In genomic region chr4:53432528-53433424, GRCh38 we compare ENCODE assay signal across 14 cellular contexts. TPM values are rescaled to one million over a fixed set of nuclear protein-coding genes. Genes with fewer than 3 reads are reported as not detected.
DNase-seq lines count a peak whose midpoint lies in the region; ATAC-seq, FAIRE-seq and TF ChIP-seq lines count a peak whose summit lies in the region.
"Had no signal": no experiment of that assay in that cellular context is flagged by ENCODE, and none has a peak within 500 bp of the region (broad histone marks: within the 10 kb centered on the region; RNA-seq: fewer than 3 reads in every experiment).

No MANE protein-coding gene starts in this region.

- no TSS peak for BruUV-seq in GM12878 (replicated peaks; lab: Mats Ljungman, UMichigan)

- WGBS in GM12878 (ENCODE audit: insufficient coverage, insufficient replicate concordance, low lambda C conversion rate, missing lambda C conversion rate): 17% methylated on average over 4 of the region's 4 CpGs

- no peak overlapping the region for H3K4me3 ChIP-seq in GM12878

- FAIRE-seq in GM12878 (lab: Jason Lieb, UNC) (no peak), RCC 7860 (lab: Jason Lieb, UNC) (no peak)

- no peaks in the 10 kb centered on the region; the same call in 1 of the 2 replicates for H3K79me2 ChIP-seq in GM12878 (ENCODE audit: control insufficient read depth, insufficient read depth, low read length)

- no peak for TF ChIP-seq RAD21 in GM12878 (IDR thresholded peaks at IDR 0.05; ENCODE audit: insufficient read depth, low read depth, low read length)

- H2AFZ ChIP-seq in GM12878 (ENCODE audit: control insufficient read depth, low read depth, low read length): no peak overlapping the region

- POLR2A ChIA-PET in GM12878 (lab: Charles Lee): interaction anchor here (0.5 to 0.7 kb wide), 4 partner anchors 14 to 372 kb away, joined by 3 read pairs; no protein-coding TSS in a partner anchor

- SMC1A ChIA-PET in GM12878 (lab: Charles Lee; ENCODE audit: uncharacterized antibody, unreplicated experiment): interaction anchor here (0.7 to 2.0 kb wide), 9 partner anchors 8 to 235 kb away, joined by 3 to 7 read pairs (median 4); no protein-coding TSS in a partner anchor

- H3K27ac ChIP-seq in GM12878 (ENCODE audit: control insufficient read depth, insufficient read depth): no peak overlapping the region
- H3K27ac ChIP-seq: brain microvascular endothelial cell had no signal

- CTCF ChIA-PET in GM12878 (lab: Yijun Ruan, JAX): interaction anchor here (0.5 to 2.1 kb wide), 4 partner anchors 9 to 75 kb away, joined by 3 to 6 read pairs (median 4); no protein-coding TSS in a partner anchor

- no peak for TF ChIP-seq CTCF in GM12878 (IDR thresholded peaks at IDR 0.05 in 2 of 3, conservative IDR thresholded peaks at IDR 0.05 in 1 of 3; ENCODE audit: control insufficient read depth in 2 of 3, extremely low read depth in 1 of 3, insufficient read depth in 1 of 3, low read depth in 3 of 3, low read length in 3 of 3)

- H3K4me2 ChIP-seq in GM12878 (ENCODE audit: control insufficient read depth, insufficient read depth): no peak overlapping the region

- no peak overlapping the region for H3K9ac ChIP-seq in GM12878 (ENCODE audit: control insufficient read depth, insufficient read depth, low read length)

- no peak for TF ChIP-seq POLR2A in GM18505 (IDR thresholded peaks at IDR 0.05; ENCODE audit: borderline replicate concordance, extremely low read depth, insufficient read depth, insufficient read length)
- no peak for TF ChIP-seq POLR2A in GM12878 (IDR thresholded peaks at IDR 0.05; ENCODE audit: low read depth, low read length)

- H4K20me1 ChIP-seq in GM12878 (ENCODE audit: control insufficient read depth, insufficient read depth): no peaks in the 10 kb centered on the region

- H3K36me3 ChIP-seq in GM12878 (ENCODE audit: control insufficient read depth in 2 of 2, insufficient read depth in 2 of 2, low read length in 1 of 2): peaks cover 2 to 35% of the 10 kb centered on the region in 2 experiments

- TF ChIP-seq EP300 in GM12878 (IDR thresholded peaks at IDR 0.05; ENCODE audit: borderline replicate concordance in 1 of 2, control insufficient read depth in 1 of 2, low read depth in 2 of 2, low read length in 2 of 2): no peak

- ATAC-seq in GM18505 (IDR thresholded peaks at IDR 0.05; ENCODE audit: unreplicated experiment) (peak; percentile 73), GM19351 (IDR thresholded peaks at IDR 0.05; ENCODE audit: unreplicated experiment) (peak; percentile 85), HG02938 (IDR thresholded peaks at IDR 0.05; ENCODE audit: unreplicated experiment) (peak; percentile 80), GM12878 (peak; percentile 76)
- ATAC-seq: SK-N-SH treated with all-trans-retinoic acid at 6 μM for 48 hours had no signal

- no peaks in the 10 kb centered on the region; the same call in 2 of the 3 replicates for H3K9me3 ChIP-seq in GM12878 (replicated peaks; ENCODE audit: control insufficient read depth, insufficient read depth, low read length)

- RAD21 ChIA-PET in GM12878 (lab: Charles Lee; ENCODE audit: unreplicated experiment): interaction anchor here (1.0 kb wide), 1 partner anchor 208 kb away, joined by 4 read pairs; no protein-coding TSS in a partner anchor

- no peaks in the 10 kb centered on the region for H3K4me1 ChIP-seq in GM12878 (ENCODE audit: control insufficient read depth, insufficient read depth, low read length)

- DNase-seq in GM12878 (ENCODE audit: low read depth, low spot score) (no peak), RCC 7860 (ENCODE audit: low spot score) (no peak), NCI-H2107 treated with DMSO at 0.1 percent for 48 hours (lab: John Stamatoyannopoulos, UW; ENCODE audit: unreplicated experiment) (no peak)
- DNase-seq in activated effector memory CD4-positive, alpha-beta T cell treated with Interleukin-2 at 50 U/mL for 16 hours: no peak
- DNase-seq: brain microvascular endothelial cell; C1 segment of cervical spinal cord; effector memory CD4-positive, alpha-beta T cell; Kasumi-1; NCI-H187 treated with DMSO at 0.1 percent for 48 hours; NK-92 treated with Interleukin-12 subunit alpha and Interleukin-12 subunit beta, amount 100 ng/mL, for 24 hours had no signal

- intact Hi-C loops in GM12878 (cut with micrococcal nuclease; ENCODE audit: unreplicated experiment): loop anchor here (10.0 kb wide), 2 partner anchors 238 to 418 kb away; no protein-coding TSS in a partner anchor

- in situ Hi-C loops in GM12878 (cut with MboI): no loop called here

- no peaks in the 10 kb centered on the region for H3K27me3 ChIP-seq in GM12878 (replicated peaks in 1 of 2; ENCODE audit: control insufficient read depth in 2 of 2, insufficient read depth in 2 of 2, low read length in 1 of 2)
- H3K27me3 ChIP-seq: brain microvascular endothelial cell had no signal

TF ChIP-seq in GM12878, 131 proteins besides CTCF, POLR2A, EP300 and RAD21 (continues in another document):
- peak; percentile 41; the same call in 1 of the 2 replicates for TF ChIP-seq GABPA (IDR thresholded peaks at IDR 0.05; ENCODE audit: low read depth)
- TF ChIP-seq SMARCA5 (IDR thresholded peaks at IDR 0.05): no peak
- TF ChIP-seq KAT2A (conservative IDR thresholded peaks at IDR 0.05; ENCODE audit: control insufficient read depth, low read depth, low read length): no peak
- TF ChIP-seq, protein P1, sequence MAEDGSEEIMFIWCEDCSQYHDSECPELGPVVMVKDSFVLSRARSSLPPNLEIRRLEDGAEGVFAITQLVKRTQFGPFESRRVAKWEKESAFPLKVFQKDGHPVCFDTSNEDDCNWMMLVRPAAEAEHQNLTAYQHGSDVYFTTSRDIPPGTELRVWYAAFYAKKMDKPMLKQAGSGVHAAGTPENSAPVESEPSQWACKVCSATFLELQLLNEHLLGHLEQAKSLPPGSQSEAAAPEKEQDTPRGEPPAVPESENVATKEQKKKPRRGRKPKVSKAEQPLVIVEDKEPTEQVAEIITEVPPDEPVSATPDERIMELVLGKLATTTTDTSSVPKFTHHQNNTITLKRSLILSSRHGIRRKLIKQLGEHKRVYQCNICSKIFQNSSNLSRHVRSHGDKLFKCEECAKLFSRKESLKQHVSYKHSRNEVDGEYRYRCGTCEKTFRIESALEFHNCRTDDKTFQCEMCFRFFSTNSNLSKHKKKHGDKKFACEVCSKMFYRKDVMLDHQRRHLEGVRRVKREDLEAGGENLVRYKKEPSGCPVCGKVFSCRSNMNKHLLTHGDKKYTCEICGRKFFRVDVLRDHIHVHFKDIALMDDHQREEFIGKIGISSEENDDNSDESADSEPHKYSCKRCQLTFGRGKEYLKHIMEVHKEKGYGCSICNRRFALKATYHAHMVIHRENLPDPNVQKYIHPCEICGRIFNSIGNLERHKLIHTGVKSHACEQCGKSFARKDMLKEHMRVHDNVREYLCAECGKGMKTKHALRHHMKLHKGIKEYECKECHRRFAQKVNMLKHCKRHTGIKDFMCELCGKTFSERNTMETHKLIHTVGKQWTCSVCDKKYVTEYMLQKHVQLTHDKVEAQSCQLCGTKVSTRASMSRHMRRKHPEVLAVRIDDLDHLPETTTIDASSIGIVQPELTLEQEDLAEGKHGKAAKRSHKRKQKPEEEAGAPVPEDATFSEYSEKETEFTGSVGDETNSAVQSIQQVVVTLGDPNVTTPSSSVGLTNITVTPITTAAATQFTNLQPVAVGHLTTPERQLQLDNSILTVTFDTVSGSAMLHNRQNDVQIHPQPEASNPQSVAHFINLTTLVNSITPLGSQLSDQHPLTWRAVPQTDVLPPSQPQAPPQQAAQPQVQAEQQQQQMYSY (CRISPR knock-in tag; IDR thresholded peaks at IDR 0.05): no peak
- TF ChIP-seq CEBPB (IDR thresholded peaks at IDR 0.05; ENCODE audit: borderline replicate concordance in 1 of 2, low read depth in 2 of 2, low read length in 2 of 2): no peak
- no peak for TF ChIP-seq IKZF2 (IDR thresholded peaks at IDR 0.05)
- no peak for TF ChIP-seq SREBF1 (IDR thresholded peaks at IDR 0.05; ENCODE audit: low read length)
- no peak for TF ChIP-seq SP1 (IDR thresholded peaks at IDR 0.05; ENCODE audit: low read depth, low read length)
- no peak for TF ChIP-seq SMAD1 (IDR thresholded peaks at IDR 0.05; ENCODE audit: low read depth, partially characterized antibody)
- TF ChIP-seq RUNX3 (IDR thresholded peaks at IDR 0.05; ENCODE audit: low read length): peak; percentile 72
- TF ChIP-seq ZNF217 (IDR thresholded peaks at IDR 0.05): no peak
- TF ChIP-seq TARDBP (IDR thresholded peaks at IDR 0.05; ENCODE audit: borderline replicate concordance): no peak
- TF ChIP-seq NR2C2 (IDR thresholded peaks at IDR 0.05; ENCODE audit: borderline replicate concordance, control insufficient read depth, insufficient read length, low read depth): no peak
- TF ChIP-seq MTA2 (IDR thresholded peaks at IDR 0.05; ENCODE audit: low read depth): 0 out of 2 replicates have a peak, but pooled peaks have one; percentile 18
- no peak for TF ChIP-seq NRF1 (conservative IDR thresholded peaks at IDR 0.05; ENCODE audit: low read depth, low read length)
- TF ChIP-seq JUNB (IDR thresholded peaks at IDR 0.05): peak; percentile 96

RNA-seq across cellular contexts. Expression of gene FIP1L1, which starts 55.3 kb away (rescaled TPM):
- total RNA-seq in GM12878 (2013; cell fraction: nucleolus; rRNA removed): 165 and 171 TPM in 2 replicates
- total RNA-seq in GM12878 (2014; rRNA removed) (59.1 and 66.0 TPM in 2 replicates), GM12878 (2014; rRNA removed; fragmentation: Illumina TruSeq; extraction: Trizol) (104 and 110 TPM in 2 replicates), GM12878 (2021) (59.8 and 62.1 TPM in 2 replicates)
- 20.8 TPM for polyA plus RNA-seq in GM12878 (2011; ENCODE audit: low read depth)
- polyA plus RNA-seq in GM12878 (2011; rRNA removed) (46.4 and 47.9 TPM in 2 replicates), GM12878 (2014; fragmentation: Illumina TruSeq; extraction: Trizol) (105 and 126 TPM in 2 replicates), GM12878 (2014; fragmentation: Nextera tagmentation; extraction: Ambion mirVana) (10 to 100 TPM; 28.1 to 40.8 TPM), GM12878 (2014; rRNA removed) (45.1 and 48.5 TPM in 2 replicates), GM12878 (2016; fragmentation: Nextera tagmentation; extraction: Ambion mirVana) (10 to 100 TPM; 74.0 to 77.5 TPM)
- polyA plus RNA-seq in GM12878 (2011; cell fraction: cytosol; rRNA removed): 27.1 and 29.8 TPM in 2 replicates
- polyA plus RNA-seq in GM12878 (2011; cell fraction: nucleus; rRNA removed): 67.5 and 72.3 TPM in 2 replicates
- 43.1 and 44.4 TPM in 2 replicates for polyA plus RNA-seq in GM12878 (2012)
- 38.8 and 53.9 TPM in 2 replicates for polyA minus RNA-seq in GM12878 (2011; rRNA and poly(A)+ RNA removed)
- 15.8 and 20.7 TPM in 2 replicates for polyA minus RNA-seq in GM12878 (2011; cell fraction: cytosol; rRNA and poly(A)+ RNA removed)
- polyA minus RNA-seq in GM12878 (2011; cell fraction: nucleus; rRNA and poly(A)+ RNA removed): 63.7 and 113 TPM in 2 replicates
